8 cellular contexts compared by ENCODE assay signal in the genomic region with DNA sequence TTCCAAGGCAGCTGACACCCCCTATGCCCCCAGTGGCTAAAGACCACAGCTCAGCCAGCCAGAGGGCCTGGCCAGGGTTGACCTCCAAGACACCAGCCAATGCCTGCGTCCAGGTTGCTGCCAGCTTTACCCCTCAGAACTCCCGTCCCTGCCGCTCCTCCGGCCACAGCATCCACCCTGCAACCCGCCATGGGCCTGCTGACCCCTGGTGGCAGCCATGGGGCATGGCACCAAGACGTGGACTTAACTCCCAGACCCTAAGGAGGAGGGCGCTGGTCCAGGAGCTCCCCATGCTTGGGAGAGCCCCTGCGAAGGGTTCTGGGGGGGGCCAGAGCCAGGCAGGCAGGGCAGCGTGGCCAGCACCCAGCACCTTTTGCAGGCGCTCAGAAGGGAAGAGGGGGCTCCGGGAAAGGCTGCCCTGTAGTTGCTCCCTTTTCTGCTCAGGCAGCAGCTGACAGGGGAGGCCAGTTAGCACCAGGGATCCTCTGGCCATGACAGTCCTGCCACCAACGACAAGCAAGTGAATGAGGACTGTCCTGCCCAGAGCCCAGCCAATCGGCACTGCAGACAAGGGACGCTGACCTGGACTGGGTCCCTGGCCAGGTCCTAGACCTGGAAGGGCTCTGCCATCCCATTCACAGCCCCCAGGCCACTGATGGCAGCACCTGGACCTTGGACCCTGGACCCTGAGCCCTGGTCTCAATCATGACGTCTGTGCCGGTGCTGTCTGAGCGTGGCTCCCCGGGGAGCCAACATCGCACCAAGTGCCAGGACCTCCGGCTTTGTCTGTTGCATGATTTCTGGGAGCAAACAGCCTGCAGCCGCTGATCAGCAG.
DNase-seq lines count a peak whose midpoint lies in the region; ATAC-seq and TF ChIP-seq lines count a peak whose summit lies in the region.

No MANE protein-coding gene starts in this region.

- H3K27me3 Mint-ChIP-seq in neural crest cell (ENCODE audit: low read depth): no peaks in the 10 kb centered on the region
- H3K27me3 Mint-ChIP-seq in stimulated activated naive CD8-positive, alpha-beta T cell treated with anti-CD3 and anti-CD28 coated beads, Interleukin-15, amount 100 ng/mL, for 72 hours: peaks cover 35% of the 10 kb centered on the region

- H4K20me1 ChIP-seq in OCI-LY3 (ENCODE audit: insufficient read depth, low read length): no peaks in the 10 kb centered on the region

- H3K4me3 ChIP-seq in OCI-LY3 (ENCODE audit: low read length): no peak overlapping the region

- TF ChIP-seq CTCF in OCI-LY3 (IDR thresholded peaks at IDR 0.05; ENCODE audit: low read depth, low read length) (peak; percentile 82), neural crest cell (conservative IDR thresholded peaks at IDR 0.05) (peak; percentile 95)

- H3K36me3 Mint-ChIP-seq in neural crest cell (ENCODE audit: low read depth): no peaks in the 10 kb centered on the region

- H3K27ac Mint-ChIP-seq in neural crest cell (ENCODE audit: unreplicated experiment): no peak overlapping the region
- peak overlapping the region in 1 of 2 donors; percentile 28 for H3K27ac Mint-ChIP-seq in stimulated activated naive CD8-positive, alpha-beta T cell treated with anti-CD3 and anti-CD28 coated beads, Interleukin-15, amount 100 ng/mL, for 72 hours

- peaks cover 2% of the 10 kb centered on the region for H3K9me3 Mint-ChIP-seq in neural crest cell
- H3K9me3 Mint-ChIP-seq in stimulated activated naive CD8-positive, alpha-beta T cell treated with anti-CD3 and anti-CD28 coated beads, Interleukin-15, amount 100 ng/mL, for 72 hours: no peaks in the 10 kb centered on the region

- H3K9me3 ChIP-seq in OCI-LY3 (ENCODE audit: insufficient read depth, low read length): no peaks in the 10 kb centered on the region

- no peaks in the 10 kb centered on the region for H3K27me3 ChIP-seq in OCI-LY3 (ENCODE audit: low read depth, low read length)

- no peak overlapping the region for H3K4me3 Mint-ChIP-seq in neural crest cell
- no peak overlapping the region for H3K4me3 Mint-ChIP-seq in stimulated activated naive CD8-positive, alpha-beta T cell treated with anti-CD3 and anti-CD28 coated beads, Interleukin-15, amount 100 ng/mL, for 72 hours

- H2AFZ ChIP-seq in OCI-LY3 (ENCODE audit: low read depth, low read length): no peak overlapping the region

- no peaks in the 10 kb centered on the region for H3K36me3 ChIP-seq in OCI-LY3 (replicated peaks; ENCODE audit: low read depth, low read length)

- ATAC-seq in HG03354 (IDR thresholded peaks at IDR 0.05; ENCODE audit: poor library complexity, severe bottlenecking, unreplicated experiment) (peak; percentile 67), GM19467 (IDR thresholded peaks at IDR 0.05; ENCODE audit: unreplicated experiment) (no peak)
- ATAC-seq in stimulated activated naive CD8-positive, alpha-beta T cell treated with anti-CD3 and anti-CD28 coated beads, Interleukin-15, amount 100 ng/mL, for 72 hours: peak; percentile 77

- H3K9ac ChIP-seq in OCI-LY3 (ENCODE audit: low read length): no peak overlapping the region

- DNase-seq in GM04504 (ENCODE audit: low read depth) (peak; percentile 4), activated T-cell treated with anti-CD3 and anti-CD28 coated beads for 48 hours (ENCODE audit: low read depth) (peak; percentile 50), fibroblast of gingiva (ENCODE audit: low read depth) (peak; percentile 47), neural crest cell (ENCODE audit: low read depth, low spot score) (peak; percentile 85)
- DNase-seq in stimulated activated naive CD8-positive, alpha-beta T cell treated with anti-CD3 and anti-CD28 coated beads, Interleukin-15, amount 100 ng/mL, for 72 hours: peak; percentile 53 to 63

- no peaks in the 10 kb centered on the region for H3K79me2 ChIP-seq in OCI-LY3 (ENCODE audit: low read length)

- no peak overlapping the region for H3K27ac ChIP-seq in OCI-LY3 (ENCODE audit: low read length)

- H3K4me1 Mint-ChIP-seq in neural crest cell: peaks cover 29% of the 10 kb centered on the region
- H3K4me1 Mint-ChIP-seq in stimulated activated naive CD8-positive, alpha-beta T cell treated with anti-CD3 and anti-CD28 coated beads, Interleukin-15, amount 100 ng/mL, for 72 hours: no peaks in the 10 kb centered on the region

- H3K4me1 ChIP-seq in OCI-LY3 (ENCODE audit: low read length): no peaks in the 10 kb centered on the region

- H3K4me2 ChIP-seq in OCI-LY3 (ENCODE audit: low read length): no peak overlapping the region

Comparison
In these comparisons a context has a peak if more than half of its experiments do, and no peak if none do; other contexts are left out.
1. DNase-seq: peak in every context shown above with its lines; median percentile 85 in neural crest cell; 58 in stimulated activated naive CD8-positive, alpha-beta T cell treated with anti-CD3 and anti-CD28 coated beads, Interleukin-15, amount 100 ng/mL, for 72 hours; 50 in activated T-cell treated with anti-CD3 and anti-CD28 coated beads for 48 hours; 47 in fibroblast of gingiva; 4 in GM04504.